ENCODE assay signal across 8 cellular contexts in genomic region chr13:32031025-32031814, GRCh38.
A peak's percentile ranks its signal among the peaks of the same experiment; 100 is the strongest.
DNase-seq lines count a peak whose midpoint lies in the region; ATAC-seq and TF ChIP-seq lines count a peak whose summit lies in the region.

Gene FRY, plus strand, starts transcription at chr13:32031774. Its CDS starts 22 bp downstream, at chr13:32031796.

- H3K9ac ChIP-seq in BLaER1 (no peak within 1 kb of the TSS), mucosa of rectum (ENCODE audit: low read depth in 1 of 2, low read length in 2 of 2) (peak within 1 kb of the TSS in 1 of 2 donors; percentile 65)

- H3K36me3 Mint-ChIP-seq in activated T-cell treated with anti-CD3 and anti-CD28 coated beads, Interleukin-2, amount 50 U/mL, for 24 hours (ENCODE audit: low read depth), result peaks cover 5% of the 10 kb centered on the region

- H3K9me3 Mint-ChIP-seq in activated T-cell treated with anti-CD3 and anti-CD28 coated beads, Interleukin-2, amount 50 U/mL, for 24 hours, result no peaks in the 10 kb centered on the region

- peaks cover 18% of the 10 kb centered on the region for H3K27me3 Mint-ChIP-seq in activated T-cell treated with anti-CD3 and anti-CD28 coated beads, Interleukin-2, amount 50 U/mL, for 24 hours

- H3K27ac ChIP-seq in BLaER1 (no peak within 1 kb of the TSS), mucosa of rectum (ENCODE audit: low read depth in 2 of 2, low read length in 2 of 2) (peak within 1 kb of the TSS; percentile 55 to 65)

- H3K4me1 ChIP-seq in BLaER1 (peaks cover 9% of the 10 kb centered on the region; the same call in 1 of the 2 replicates), mucosa of rectum (ENCODE audit: control insufficient read depth in 2 of 2, insufficient read depth in 2 of 2, low read length in 2 of 2) (peaks cover 0 to 6% of the 10 kb centered on the region in 2 donors)

- ATAC-seq in HG03378 (IDR thresholded peaks at IDR 0.05; ENCODE audit: unreplicated experiment), result peak; percentile 70

- H3K27me3 ChIP-seq in BLaER1 (peaks cover 47% of the 10 kb centered on the region), mucosa of rectum (ENCODE audit: control insufficient read depth in 2 of 2, insufficient read depth in 2 of 2, low read length in 2 of 2) (no peaks in the 10 kb centered on the region)

- H3K4me3 ChIP-seq in BLaER1 (peak within 1 kb of the TSS; percentile 70), mucosa of rectum (ENCODE audit: low read length in 2 of 2) (peak within 1 kb of the TSS; percentile 67 to 68)

- H3K4me2 ChIP-seq in BLaER1, result peak within 1 kb of the TSS; percentile 95

- H3K9me3 ChIP-seq in BLaER1 (no peaks in the 10 kb centered on the region), mucosa of rectum (ENCODE audit: control insufficient read depth in 2 of 2, low read length in 2 of 2) (no peaks in the 10 kb centered on the region)

- peak within 1 kb of the TSS; percentile 76 for H3K27ac Mint-ChIP-seq in activated T-cell treated with anti-CD3 and anti-CD28 coated beads, Interleukin-2, amount 50 U/mL, for 24 hours

- peaks cover 12% of the 10 kb centered on the region for H4K20me1 ChIP-seq in BLaER1

- H3K4me3 Mint-ChIP-seq in activated T-cell treated with anti-CD3 and anti-CD28 coated beads, Interleukin-2, amount 50 U/mL, for 24 hours, result peak within 1 kb of the TSS; percentile 88

- DNase-seq in GM19238 (ENCODE audit: insufficient read length, low spot score) (peak; percentile 34), NOMO-1 (lab: John Stamatoyannopoulos, UW; ENCODE audit: unreplicated experiment in 2 of 2) (peak; percentile 86 to 93), erythroblast (lab: John Stamatoyannopoulos, UW) (peak; percentile 12 to 35)
- peak; percentile 61 for DNase-seq in activated T-cell treated with anti-CD3 and anti-CD28 coated beads, Interleukin-2, amount 50 U/mL, for 24 hours
- DNase-seq in stimulated activated CD8-positive, alpha-beta memory T cell treated with anti-CD3 and anti-CD28 coated beads, Interleukin-7, amount 100 ng/mL, for 48 hours (ENCODE audit: extremely low read depth in 1 of 2, low read depth in 1 of 2), result peak; percentile 23 to 34

- H3K4me1 Mint-ChIP-seq in activated T-cell treated with anti-CD3 and anti-CD28 coated beads, Interleukin-2, amount 50 U/mL, for 24 hours (ENCODE audit: low read depth), result peaks cover 30% of the 10 kb centered on the region

- no peak for TF ChIP-seq POLR2A in erythroblast (IDR thresholded peaks at IDR 0.05; ENCODE audit: low read length)

- no peaks in the 10 kb centered on the region for H3K36me3 ChIP-seq in BLaER1
- H3K36me3 ChIP-seq in mucosa of rectum (ENCODE audit: control insufficient read depth in 2 of 2, insufficient read depth in 2 of 2, low read length in 2 of 2), result no peaks in the 10 kb centered on the region

Comparison
In these comparisons a context has a peak if more than half of its experiments do, and no peak if none do; other contexts are left out.
1. DNase-seq: peak in every context shown above with its lines; median percentile 90 in NOMO-1; 61 in activated T-cell treated with anti-CD3 and anti-CD28 coated beads, Interleukin-2, amount 50 U/mL, for 24 hours; 34 in GM19238; 28 in stimulated activated CD8-positive, alpha-beta memory T cell treated with anti-CD3 and anti-CD28 coated beads, Interleukin-7, amount 100 ng/mL, for 48 hours; 24 in erythroblast.